In the genomic region with DNA sequence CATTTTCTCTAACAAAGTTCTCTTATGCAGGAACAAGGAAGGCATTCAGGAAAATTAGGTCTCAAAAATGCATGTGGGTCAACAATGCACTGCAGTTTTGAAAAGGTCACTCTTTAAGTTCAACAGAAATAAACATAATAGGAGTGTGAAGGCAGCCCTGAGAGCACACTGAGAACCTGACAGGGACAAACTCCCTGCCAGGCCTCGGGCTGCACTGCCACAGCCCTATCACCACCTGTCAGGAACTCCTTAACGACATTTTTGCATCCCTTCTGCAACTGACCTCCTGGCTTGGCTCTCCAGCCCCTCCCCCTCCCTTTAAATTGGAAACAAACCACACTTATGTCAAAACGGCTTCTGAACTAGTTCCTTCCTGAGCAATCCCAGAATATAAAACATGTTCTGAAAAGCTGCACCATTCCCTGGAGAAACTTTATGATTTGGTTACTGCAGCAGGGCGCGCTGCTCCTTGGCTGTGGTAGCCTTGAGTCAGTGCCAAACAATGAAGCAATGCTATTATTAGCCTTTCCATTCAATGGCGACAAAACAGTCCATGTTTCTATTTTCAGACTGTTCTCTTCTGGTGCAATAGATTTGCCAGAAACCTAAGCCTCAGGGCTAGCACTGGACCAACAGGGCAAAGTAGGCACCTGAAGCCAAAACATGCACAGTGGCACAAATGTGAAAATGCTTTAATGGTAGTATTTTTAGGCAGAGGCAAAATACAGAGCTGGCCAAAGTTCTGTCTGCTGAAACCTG, we compare ENCODE assay signal across 8 cellular contexts.
DNase-seq lines count a peak whose midpoint lies in the region; ATAC-seq, FAIRE-seq and TF ChIP-seq lines count a peak whose summit lies in the region.

No MANE protein-coding gene starts in this region.

- DNase-seq in AG04450 (ENCODE audit: low read depth, low spot score) (peak; percentile 26), M059J (ENCODE audit: low read depth) (peak; percentile 83), adipocyte (ENCODE audit: low read depth) (peak; percentile 77), left cardiac atrium (peak; percentile 56), retina (peak; percentile 76), RCC 7860 (ENCODE audit: low spot score) (no peak)
- no peak for DNase-seq in activated CD4-positive, alpha-beta T cell treated with anti-CD3 and anti-CD28 coated beads, Interleukin-2, amount 10 ng/mL, durations not matched to agents 24 days and 14 days

- no peaks in the 10 kb centered on the region for H3K36me3 ChIP-seq in adipocyte (ENCODE audit: control insufficient read depth, insufficient read depth, low read length, severe bottlenecking)

- H3K36me3 Mint-ChIP-seq in activated CD4-positive, alpha-beta T cell treated with anti-CD3 and anti-CD28 coated beads, Interleukin-2, amount 10 ng/mL, durations not matched to agents 24 days and 14 days (ENCODE audit: low read depth): no peaks in the 10 kb centered on the region

- no peak overlapping the region for H3K27ac ChIP-seq in AG04450 (ENCODE audit: low read depth, low read length)

- H3K27me3 ChIP-seq in AG04450 (ENCODE audit: control insufficient read depth, insufficient read depth, low read length) (no peaks in the 10 kb centered on the region), adipocyte (replicated peaks; ENCODE audit: control insufficient read depth, insufficient read depth, low read length) (no peaks in the 10 kb centered on the region)

- H3K9me3 Mint-ChIP-seq in activated CD4-positive, alpha-beta T cell treated with anti-CD3 and anti-CD28 coated beads, Interleukin-2, amount 10 ng/mL, durations not matched to agents 24 days and 14 days: no peaks in the 10 kb centered on the region

- H3K9me3 ChIP-seq in AG04450 (ENCODE audit: control insufficient read depth, insufficient read depth, low read length) (no peaks in the 10 kb centered on the region), adipocyte (ENCODE audit: control insufficient read depth, low read length) (no peaks in the 10 kb centered on the region)

- peaks cover 24% of the 10 kb centered on the region for H3K4me1 ChIP-seq in adipocyte (ENCODE audit: control insufficient read depth, insufficient read depth, low read length)

- H3K4me3 Mint-ChIP-seq in activated CD4-positive, alpha-beta T cell treated with anti-CD3 and anti-CD28 coated beads, Interleukin-2, amount 10 ng/mL, durations not matched to agents 24 days and 14 days: no peak overlapping the region

- peak overlapping the region; percentile 14 for H3K9ac ChIP-seq in adipocyte (ENCODE audit: low read length)

- POLR2A ChIA-PET in AG04450 (lab: Yijun Ruan, JAX): no interaction called here

- peak; percentile 23; the same call in 1 of the 2 replicates for TF ChIP-seq CTCF in AG04450 (IDR thresholded peaks at IDR 0.05; ENCODE audit: low read depth, low read length)

- no peak overlapping the region for H3K4me3 ChIP-seq in AG04450 (ENCODE audit: low read depth, low read length)
- no peak overlapping the region for H3K4me3 ChIP-seq in adipocyte (ENCODE audit: low read length)

- H3K4me1 Mint-ChIP-seq in activated CD4-positive, alpha-beta T cell treated with anti-CD3 and anti-CD28 coated beads, Interleukin-2, amount 10 ng/mL, durations not matched to agents 24 days and 14 days: peaks cover 14% of the 10 kb centered on the region

- no peak for FAIRE-seq in RCC 7860 (lab: Jason Lieb, UNC)

- no peak overlapping the region for H3K27ac Mint-ChIP-seq in activated CD4-positive, alpha-beta T cell treated with anti-CD3 and anti-CD28 coated beads, Interleukin-2, amount 10 ng/mL, durations not matched to agents 24 days and 14 days

- ATAC-seq in left cardiac atrium (peak; percentile 81 to 92), HG03520 (IDR thresholded peaks at IDR 0.05; ENCODE audit: unreplicated experiment) (no peak)

- CTCF ChIA-PET in AG04450 (lab: Charles Lee): no interaction called here

- intact Hi-C loops in left cardiac atrium (cut with DNase I): loop anchor here in 1 of 2 donors (2.0 to 10.0 kb wide), 2 partner anchors 160 to 252 kb away; a partner anchor contains a TSS
- intact Hi-C loops in activated CD4-positive, alpha-beta T cell treated with anti-CD3 and anti-CD28 coated beads, Interleukin-2, amount 10 ng/mL, durations not matched to agents 24 days and 14 days (cut with micrococcal nuclease): loop anchor here (10.0 kb wide), 1 partner anchor 322 kb away; no protein-coding TSS in a partner anchor

- H3K27me3 Mint-ChIP-seq in activated CD4-positive, alpha-beta T cell treated with anti-CD3 and anti-CD28 coated beads, Interleukin-2, amount 10 ng/mL, durations not matched to agents 24 days and 14 days: no peaks in the 10 kb centered on the region

Comparison
In these comparisons a context has a peak if more than half of its experiments do, and no peak if none do; other contexts are left out.
1. DNase-seq: peak in AG04450 (single experiment), M059J (single experiment), adipocyte (single experiment), left cardiac atrium (single experiment) and retina (single experiment); none in RCC 7860 (single experiment) and activated CD4-positive, alpha-beta T cell treated with anti-CD3 and anti-CD28 coated beads, Interleukin-2, amount 10 ng/mL, durations not matched to agents 24 days and 14 days (single experiment).